In genomic region chr2:16650287-16651249, GRCh38 we compare ENCODE assay signal across 9 cellular contexts. TPM values are rescaled to one million over a fixed set of nuclear protein-coding genes. Genes with fewer than 3 reads are reported as not detected.
DNase-seq lines count a peak whose midpoint lies in the region; ATAC-seq and TF ChIP-seq lines count a peak whose summit lies in the region.
"Had no signal": no experiment of that assay in that cellular context is flagged by ENCODE, and none has a peak within 500 bp of the region (broad histone marks: within the 10 kb centered on the region; RNA-seq: fewer than 3 reads in every experiment).

No MANE protein-coding gene starts in this region.

- peaks cover 25% of the 10 kb centered on the region for H3K4me1 Mint-ChIP-seq in activated T-cell treated with anti-CD3 and anti-CD28 coated beads, Interleukin-2, amount 50 U/mL, for 72 hours (ENCODE audit: low read depth)

- H3K36me3 Mint-ChIP-seq in activated T-cell treated with anti-CD3 and anti-CD28 coated beads, Interleukin-2, amount 50 U/mL, for 72 hours (ENCODE audit: insufficient read depth in 2 of 2), result no peaks in the 10 kb centered on the region

- no peak for TF ChIP-seq CTCF in colonic mucosa (IDR thresholded peaks at IDR 0.05)
- TF ChIP-seq CTCF in vagina (IDR thresholded peaks at IDR 0.05), result no peak

- H3K9ac ChIP-seq in colonic mucosa (ENCODE audit: low read depth in 2 of 2, low read length in 2 of 2), result peak overlapping the region; percentile 1 to 61

- peaks cover under 1% of the 10 kb centered on the region for H3K27me3 Mint-ChIP-seq in activated T-cell treated with anti-CD3 and anti-CD28 coated beads, Interleukin-2, amount 50 U/mL, for 72 hours (ENCODE audit: low read depth)

- no peaks in the 10 kb centered on the region for H3K36me3 ChIP-seq in colonic mucosa
- no peaks in the 10 kb centered on the region for H3K36me3 ChIP-seq in vagina

- intact Hi-C loops in colonic mucosa (cut with DNase I) (no loop called here), vagina (cut with DNase I) (no loop called here)

- no peaks in the 10 kb centered on the region for H3K9me3 ChIP-seq in colonic mucosa
- H3K9me3 ChIP-seq in vagina, result no peaks in the 10 kb centered on the region
- H3K9me3 ChIP-seq: Caco-2 had no signal

- H3K27me3 ChIP-seq in colonic mucosa, result no peaks in the 10 kb centered on the region
- H3K27me3 ChIP-seq in vagina, result no peaks in the 10 kb centered on the region

- peak overlapping the region; percentile 37 to 42 for H3K4me3 Mint-ChIP-seq in activated T-cell treated with anti-CD3 and anti-CD28 coated beads, Interleukin-2, amount 50 U/mL, for 72 hours

- H3K4me1 ChIP-seq in colonic mucosa (peaks cover 9% of the 10 kb centered on the region), vagina (peaks cover 81% of the 10 kb centered on the region)

- ATAC-seq in activated T-cell treated with anti-CD3 and anti-CD28 coated beads, Interleukin-2, amount 50 U/mL, for 72 hours (replicated peaks in 1 of 2), result peak in 1 of 2 donors; percentile 33
- ATAC-seq in HG02798 (IDR thresholded peaks at IDR 0.05; ENCODE audit: poor library complexity, unreplicated experiment) (no peak), HG03025 (IDR thresholded peaks at IDR 0.05; ENCODE audit: low FRiP score, unreplicated experiment) (no peak)

- no peak for TF ChIP-seq POLR2A in vagina (IDR thresholded peaks at IDR 0.05)

- H3K27ac ChIP-seq in colonic mucosa (peak overlapping the region; percentile 17), vagina (peak overlapping the region; percentile 68)

- no peaks in the 10 kb centered on the region for H3K9me3 Mint-ChIP-seq in activated T-cell treated with anti-CD3 and anti-CD28 coated beads, Interleukin-2, amount 50 U/mL, for 72 hours

- no peak overlapping the region for H3K27ac Mint-ChIP-seq in activated T-cell treated with anti-CD3 and anti-CD28 coated beads, Interleukin-2, amount 50 U/mL, for 72 hours

- H3K4me3 ChIP-seq in colonic mucosa, result no peak overlapping the region
- H3K4me3 ChIP-seq in vagina, result peak overlapping the region; percentile 27 to 36

- no peak for DNase-seq in activated T-cell treated with anti-CD3 and anti-CD28 coated beads, Interleukin-2, amount 50 U/mL, for 72 hours
- no peak for DNase-seq in activated T-cell treated with anti-CD3 and anti-CD28 coated beads, Interleukin-2, amount 50 U/mL, for 48 hours
- no peak for DNase-seq in colonic mucosa
- peak; percentile 38 for DNase-seq in mucosa of gallbladder (ENCODE audit: low spot score)
- no peak for DNase-seq in vagina (ENCODE audit: extremely low spot score in 2 of 2)
- DNase-seq in NCI-H2029 treated with DMSO at 0.1 percent for 48 hours (lab: John Stamatoyannopoulos, UW), result no peak
- DNase-seq: Caco-2 had no signal

RNA-seq across cellular contexts. Expression of gene CYRIA, which starts 15.1 kb away (rescaled TPM):
- 1 to 10 TPM; 1.1 to 2.3 TPM for total RNA-seq in activated T-cell treated with anti-CD3 and anti-CD28 coated beads, Interleukin-2, amount 50 U/mL, for 72 hours
- 1 to 10 TPM; 1.0 to 3.8 TPM for total RNA-seq in colonic mucosa
- 7.0 TPM for total RNA-seq in mucosa of gallbladder
- 12.5 TPM for total RNA-seq in vagina
